In genomic region chr3:125916376-125916978, GRCh38 we compare ENCODE assay signal across 8 cellular contexts. TPM values are rescaled to one million over a fixed set of nuclear protein-coding genes. Genes with fewer than 3 reads are reported as not detected.
DNase-seq lines count a peak whose midpoint lies in the region; ATAC-seq and TF ChIP-seq lines count a peak whose summit lies in the region.

No MANE protein-coding gene starts in this region.

- H3K4me2 ChIP-seq in Loucy (ENCODE audit: low read depth, low read length, poor library complexity, severe bottlenecking), result peak overlapping the region; percentile 84

- peak overlapping the region; percentile 90 for H3K27ac Mint-ChIP-seq in activated naive CD8-positive, alpha-beta T cell treated with anti-CD3 and anti-CD28 coated beads, Interleukin-2, amount 10 ng/mL, durations not matched to agents 7 days and 5 days
- peak overlapping the region; percentile 84 for H3K27ac Mint-ChIP-seq in osteocyte (ENCODE audit: unreplicated experiment)

- no peaks in the 10 kb centered on the region for H4K20me1 ChIP-seq in Loucy (ENCODE audit: insufficient read depth, low read length, poor library complexity, severe bottlenecking)

- H3K4me3 ChIP-seq in GM12865 (ENCODE audit: low read depth, low read length), result peak overlapping the region; percentile 79
- peak overlapping the region; percentile 93 for H3K4me3 ChIP-seq in Loucy (ENCODE audit: low read length, poor library complexity, severe bottlenecking)
- H3K4me3 ChIP-seq in uterus, result peak overlapping the region; percentile 51 to 67

- peak overlapping the region; percentile 92 to 94 for H3K27ac ChIP-seq in uterus

- H3K4me1 Mint-ChIP-seq in activated naive CD8-positive, alpha-beta T cell treated with anti-CD3 and anti-CD28 coated beads, Interleukin-2, amount 10 ng/mL, durations not matched to agents 7 days and 5 days, result peaks cover 15% of the 10 kb centered on the region
- peaks cover 12% of the 10 kb centered on the region for H3K4me1 Mint-ChIP-seq in osteocyte (ENCODE audit: unreplicated experiment)

- H3K27me3 Mint-ChIP-seq in activated naive CD8-positive, alpha-beta T cell treated with anti-CD3 and anti-CD28 coated beads, Interleukin-2, amount 10 ng/mL, durations not matched to agents 7 days and 5 days, result peaks cover 1% of the 10 kb centered on the region
- H3K27me3 Mint-ChIP-seq in osteocyte (ENCODE audit: unreplicated experiment), result no peaks in the 10 kb centered on the region

- H3K9me3 ChIP-seq in Loucy (ENCODE audit: insufficient read depth, low read depth, low read length) (no peaks in the 10 kb centered on the region), uterus (no peaks in the 10 kb centered on the region)

- no peaks in the 10 kb centered on the region for H3K36me3 ChIP-seq in Loucy (ENCODE audit: insufficient read depth, low read length)
- no peaks in the 10 kb centered on the region for H3K36me3 ChIP-seq in uterus

- H3K36me3 Mint-ChIP-seq in activated naive CD8-positive, alpha-beta T cell treated with anti-CD3 and anti-CD28 coated beads, Interleukin-2, amount 10 ng/mL, durations not matched to agents 7 days and 5 days, result no peaks in the 10 kb centered on the region
- H3K36me3 Mint-ChIP-seq in osteocyte (ENCODE audit: unreplicated experiment), result no peaks in the 10 kb centered on the region

- H3K9me3 Mint-ChIP-seq in activated naive CD8-positive, alpha-beta T cell treated with anti-CD3 and anti-CD28 coated beads, Interleukin-2, amount 10 ng/mL, durations not matched to agents 7 days and 5 days, result no peaks in the 10 kb centered on the region
- no peaks in the 10 kb centered on the region for H3K9me3 Mint-ChIP-seq in osteocyte (ENCODE audit: unreplicated experiment)

- intact Hi-C loops in head of caudate nucleus (cut with DNase I) (no loop called here), uterus (cut with DNase I; ENCODE audit: low total_unique reads) (no loop called here)

- peak in 1 of 2 donors; percentile 12 for TF ChIP-seq POLR2A in uterus (IDR thresholded peaks at IDR 0.05)

- peak overlapping the region; percentile 82 for H3K9ac ChIP-seq in Loucy (ENCODE audit: low read depth, low read length, poor library complexity, severe bottlenecking)

- H3K79me2 ChIP-seq in Loucy (ENCODE audit: insufficient read depth, low read length), result no peaks in the 10 kb centered on the region

- no peaks in the 10 kb centered on the region for H3F3A ChIP-seq in Loucy (ENCODE audit: low read depth)

- H3K27me3 ChIP-seq in Loucy (ENCODE audit: insufficient read depth, low read length, poor library complexity, severe bottlenecking), result no peaks in the 10 kb centered on the region
- H3K27me3 ChIP-seq in uterus, result no peaks in the 10 kb centered on the region

- peaks cover 5% of the 10 kb centered on the region for H3K4me1 ChIP-seq in Loucy (ENCODE audit: insufficient read depth, low read length, poor library complexity, severe bottlenecking)
- no peaks in the 10 kb centered on the region for H3K4me1 ChIP-seq in uterus

- POLR2A ChIA-PET in activated naive CD8-positive, alpha-beta T cell treated with anti-CD3 and anti-CD28 coated beads, Interleukin-2, amount 10 ng/mL, durations not matched to agents 7 days and 5 days (lab: Charles Lee), result no interaction called here

- peak; percentile 97 for DNase-seq in GM12865 (ENCODE audit: low read depth)
- DNase-seq in HCEC 1CT, result peak; percentile 91
- peak; percentile 92 for DNase-seq in RPMI7951 (ENCODE audit: low read depth)
- DNase-seq in activated naive CD8-positive, alpha-beta T cell treated with anti-CD3 and anti-CD28 coated beads, Interleukin-2, amount 10 ng/mL, durations not matched to agents 7 days and 5 days, result peak; percentile 97
- DNase-seq in head of caudate nucleus, result peak in 41 of 42 donors; percentile 89 to 99 (median 96)
- no peak for DNase-seq in osteocyte (ENCODE audit: extremely low spot score, unreplicated experiment)
- peak in 1 of 2 donors; percentile 100 for DNase-seq in uterus

- ATAC-seq in activated naive CD8-positive, alpha-beta T cell treated with anti-CD3 and anti-CD28 coated beads, Interleukin-2, amount 10 ng/mL, durations not matched to agents 7 days and 5 days (ENCODE audit: low read depth), result peak; percentile 90

- no peaks in the 10 kb centered on the region for H3K9me2 ChIP-seq in Loucy (replicated peaks; ENCODE audit: low read depth, low read length)

- peak; percentile 42 for TF ChIP-seq CTCF in GM12865 (IDR thresholded peaks at IDR 0.05; ENCODE audit: insufficient read depth, low read depth, low read length, missing control alignments)
- peak; percentile 46 for TF ChIP-seq CTCF in Loucy (conservative IDR thresholded peaks at IDR 0.05; ENCODE audit: low read length)
- TF ChIP-seq CTCF in osteocyte (IDR thresholded peaks at IDR 0.05), result peak; percentile 50
- peak in 2 of 4 experiments; percentile 23 to 27 for TF ChIP-seq CTCF in uterus (IDR thresholded peaks at IDR 0.05)

- H3K4me3 Mint-ChIP-seq in activated naive CD8-positive, alpha-beta T cell treated with anti-CD3 and anti-CD28 coated beads, Interleukin-2, amount 10 ng/mL, durations not matched to agents 7 days and 5 days, result peak overlapping the region; percentile 91
- H3K4me3 Mint-ChIP-seq in osteocyte (ENCODE audit: unreplicated experiment), result peak overlapping the region; percentile 80

- peak overlapping the region; percentile 90 for H2AFZ ChIP-seq in Loucy (ENCODE audit: low read length)

RNA-seq across cellular contexts. Expression of gene ROPN1B, which starts 52.5 kb away (rescaled TPM):
- 1.2 and 1.3 TPM in 2 replicates for total RNA-seq in RPMI7951 (2014; rRNA removed; shearing (Covaris generic))
- total RNA-seq in activated naive CD8-positive, alpha-beta T cell treated with anti-CD3 and anti-CD28 coated beads, Interleukin-2, amount 10 ng/mL, durations not matched to agents 7 days and 5 days, result not detected
- total RNA-seq in osteocyte (not detected in 2 replicates), uterus (under 1 TPM in 1 of 4 donors, not detected in 3; 0.70 TPM)
